In genomic region chr20:62951143-62951895, GRCh38 we compare ENCODE assay signal across 25 cellular contexts. TPM values are rescaled to one million over a fixed set of nuclear protein-coding genes. Genes with fewer than 3 reads are reported as not detected.
DNase-seq lines count a peak whose midpoint lies in the region; ATAC-seq and TF ChIP-seq lines count a peak whose summit lies in the region.
"Had no signal": no experiment of that assay in that cellular context is flagged by ENCODE, and none has a peak within 500 bp of the region (broad histone marks: within the 10 kb centered on the region; RNA-seq: fewer than 3 reads in every experiment).

No MANE protein-coding gene starts in this region.

- CTCF ChIA-PET in CD4-positive, alpha-beta T cell (lab: Charles Lee), result no interaction called here

- H3K27ac ChIP-seq in CD4-positive, alpha-beta T cell (ENCODE audit: low read depth, low read length), result no peak overlapping the region
- H3K27ac ChIP-seq: thyroid gland, VCaP had no signal

- intact Hi-C loops in CD4-positive, alpha-beta T cell (cut with DNase I, micrococcal nuclease), result loop anchor here in 1 of 2 experiments (10.0 kb wide), 1 partner anchor 53 kb away; the partner anchor contains the start of gene BHLHE23
- intact Hi-C loops in activated T-helper 1 cell treated with anti-CD3 and anti-CD28 coated beads, Interleukin-12 subunit alpha, Interleukin-12 subunit beta, Interleukin-2, Interleukin-4 antibody, amounts not matched to agents 30 ng/mL and 10 ng/mL and 1 ng/mL, durations not matched to agents 14 hours and 24 hours and 36 hours (cut with micrococcal nuclease), result no loop called here
- intact Hi-C loops in mucosa of descending colon (cut with DNase I, micrococcal nuclease), result no loop called here

- POLR2A ChIA-PET in CD4-positive, alpha-beta T cell (lab: Charles Lee), result interaction anchor here (0.9 kb wide), 1 partner anchor 26 kb away, joined by 4 read pairs; no protein-coding TSS in a partner anchor

- H3K36me3 Mint-ChIP-seq in CD4-positive, alpha-beta T cell (ENCODE audit: low read depth), result peaks cover 43% of the 10 kb centered on the region
- peaks cover 36% of the 10 kb centered on the region for H3K36me3 Mint-ChIP-seq in activated T-helper 1 cell treated with anti-CD3 and anti-CD28 coated beads, Interleukin-12 subunit alpha, Interleukin-12 subunit beta, Interleukin-2, Interleukin-4 antibody, amounts not matched to agents 30 ng/mL and 10 ng/mL and 1 ng/mL, durations not matched to agents 14 hours and 24 hours and 36 hours (ENCODE audit: low read depth)

- H3K4me1 ChIP-seq in mucosa of descending colon (ENCODE audit: low read depth), result peaks cover 30% of the 10 kb centered on the region

- H3K9me3 ChIP-seq in CD4-positive, alpha-beta T cell (ENCODE audit: control insufficient read depth, low read length), result no peaks in the 10 kb centered on the region
- no peaks in the 10 kb centered on the region for H3K9me3 ChIP-seq in mucosa of descending colon
- H3K9me3 ChIP-seq: BE2C, sigmoid colon, thyroid gland had no signal

- H3K4me3 Mint-ChIP-seq in CD4-positive, alpha-beta T cell, result no peak overlapping the region
- no peak overlapping the region for H3K4me3 Mint-ChIP-seq in activated T-helper 1 cell treated with anti-CD3 and anti-CD28 coated beads, Interleukin-12 subunit alpha, Interleukin-12 subunit beta, Interleukin-2, Interleukin-4 antibody, amounts not matched to agents 30 ng/mL and 10 ng/mL and 1 ng/mL, durations not matched to agents 14 hours and 24 hours and 36 hours
- H3K4me3 Mint-ChIP-seq: brain had no signal

- H3K27ac Mint-ChIP-seq in CD4-positive, alpha-beta T cell, result peak overlapping the region; percentile 67
- H3K27ac Mint-ChIP-seq in activated T-helper 1 cell treated with anti-CD3 and anti-CD28 coated beads, Interleukin-12 subunit alpha, Interleukin-12 subunit beta, Interleukin-2, Interleukin-4 antibody, amounts not matched to agents 30 ng/mL and 10 ng/mL and 1 ng/mL, durations not matched to agents 14 hours and 24 hours and 36 hours, result peak overlapping the region; percentile 52

- H3K27me3 ChIP-seq in CD4-positive, alpha-beta T cell (ENCODE audit: control insufficient read depth, insufficient read depth, low read length), result no peaks in the 10 kb centered on the region
- H3K27me3 ChIP-seq in GM06990 (replicated peaks; ENCODE audit: control insufficient read depth, insufficient read depth, low read length), result no peaks in the 10 kb centered on the region
- H3K27me3 ChIP-seq: BE2C, sigmoid colon, thyroid gland had no signal

- H3K27me3 Mint-ChIP-seq in CD4-positive, alpha-beta T cell, result no peaks in the 10 kb centered on the region
- no peaks in the 10 kb centered on the region for H3K27me3 Mint-ChIP-seq in activated T-helper 1 cell treated with anti-CD3 and anti-CD28 coated beads, Interleukin-12 subunit alpha, Interleukin-12 subunit beta, Interleukin-2, Interleukin-4 antibody, amounts not matched to agents 30 ng/mL and 10 ng/mL and 1 ng/mL, durations not matched to agents 14 hours and 24 hours and 36 hours (ENCODE audit: insufficient read depth)
- H3K27me3 Mint-ChIP-seq: brain had no signal

- H3K36me3 ChIP-seq in GM06990 (ENCODE audit: control insufficient read depth, insufficient read depth, low read length), result peaks cover 23% of the 10 kb centered on the region
- H3K36me3 ChIP-seq in mucosa of descending colon (ENCODE audit: low read depth), result no peaks in the 10 kb centered on the region

- H3K4me3 ChIP-seq in GM06990 (replicated peaks; ENCODE audit: low read depth, low read length) (peak overlapping the region; percentile 91), mucosa of descending colon (no peak overlapping the region)
- H3K4me3 ChIP-seq: thyroid gland had no signal

- no peak for TF ChIP-seq CTCF in CD4-positive, alpha-beta T cell (IDR thresholded peaks at IDR 0.05)
- TF ChIP-seq CTCF in GM06990 (IDR thresholded peaks at IDR 0.05; ENCODE audit: insufficient read depth, low read length, poor library complexity, severe bottlenecking) (no peak), mucosa of descending colon (IDR thresholded peaks at IDR 0.05) (no peak)

- no peaks in the 10 kb centered on the region for H3K9me3 Mint-ChIP-seq in CD4-positive, alpha-beta T cell
- no peaks in the 10 kb centered on the region for H3K9me3 Mint-ChIP-seq in activated T-helper 1 cell treated with anti-CD3 and anti-CD28 coated beads, Interleukin-12 subunit alpha, Interleukin-12 subunit beta, Interleukin-2, Interleukin-4 antibody, amounts not matched to agents 30 ng/mL and 10 ng/mL and 1 ng/mL, durations not matched to agents 14 hours and 24 hours and 36 hours
- H3K9me3 Mint-ChIP-seq: brain, HFFc6 had no signal

- peaks cover 31% of the 10 kb centered on the region for H3K4me1 Mint-ChIP-seq in CD4-positive, alpha-beta T cell (ENCODE audit: low read depth)
- peaks cover 15% of the 10 kb centered on the region for H3K4me1 Mint-ChIP-seq in activated T-helper 1 cell treated with anti-CD3 and anti-CD28 coated beads, Interleukin-12 subunit alpha, Interleukin-12 subunit beta, Interleukin-2, Interleukin-4 antibody, amounts not matched to agents 30 ng/mL and 10 ng/mL and 1 ng/mL, durations not matched to agents 14 hours and 24 hours and 36 hours (ENCODE audit: low read depth)

- ATAC-seq in CD4-positive, alpha-beta T cell (ENCODE audit: poor library complexity), result no peak
- ATAC-seq in mucosa of descending colon (no peak), HG02885 (IDR thresholded peaks at IDR 0.05; ENCODE audit: poor library complexity, unreplicated experiment) (no peak), HG02588 (IDR thresholded peaks at IDR 0.05; ENCODE audit: unreplicated experiment) (no peak)

- DNase-seq in CD4-positive, alpha-beta T cell, result no peak
- DNase-seq in GM06990 (ENCODE audit: extremely low read depth, insufficient read length) (no peak), mucosa of descending colon (peak in 2 of 3 donors; percentile 11 to 30), ecto neural progenitor cell (ENCODE audit: low spot score) (no peak)
- no peak for DNase-seq in activated T-helper 1 cell treated with anti-CD3 and anti-CD28 coated beads, Interleukin-12 subunit alpha, Interleukin-12 subunit beta, Interleukin-2, Interleukin-4 antibody, amounts not matched to agents 30 ng/mL and 10 ng/mL and 1 ng/mL, durations not matched to agents 14 hours and 24 hours and 36 hours (ENCODE audit: low spot score)
- DNase-seq: activated naive CD4-positive, alpha-beta T cell treated with Interleukin-2 at 50 U/mL for 16 hours; BE2C; dermis blood vessel endothelial cell; DMS53; head of caudate nucleus; HFFc6; islet precursor cell; KG1; NCI-H1105; NCI-H82; nucleus accumbens; stimulated activated CD4-positive, alpha-beta T cell treated with anti-CD3 and anti-CD28 coated beads, Interleukin-2, amount 100 ng/mL, for 24 hours; SW 1271; thyroid gland had no signal

RNA-seq across cellular contexts. Expression of gene SLC17A9, which starts 1.2 kb away (rescaled TPM):
- 1 to 10 TPM; 3.5 to 5.5 TPM for total RNA-seq in CD4-positive, alpha-beta T cell
- total RNA-seq in activated T-helper 1 cell treated with anti-CD3 and anti-CD28 coated beads, Interleukin-12 subunit alpha, Interleukin-12 subunit beta, Interleukin-2, Interleukin-4 antibody, amounts not matched to agents 30 ng/mL and 10 ng/mL and 1 ng/mL, durations not matched to agents 14 hours and 24 hours and 36 hours, result 7.6 and 8.6 TPM in 2 replicates
- 10 to 100 TPM in 1 of 3 donors, 1 to 10 TPM in 2; 4.8 to 22.2 (median 6.4) TPM for total RNA-seq in mucosa of descending colon

RNA-seq across cellular contexts. Expression of gene GID8, which starts 13.4 kb away (rescaled TPM):
- total RNA-seq in CD4-positive, alpha-beta T cell, result 10 to 100 TPM; 39.6 to 46.1 TPM
- 52.5 and 55.3 TPM in 2 replicates for total RNA-seq in activated T-helper 1 cell treated with anti-CD3 and anti-CD28 coated beads, Interleukin-12 subunit alpha, Interleukin-12 subunit beta, Interleukin-2, Interleukin-4 antibody, amounts not matched to agents 30 ng/mL and 10 ng/mL and 1 ng/mL, durations not matched to agents 14 hours and 24 hours and 36 hours
- total RNA-seq in mucosa of descending colon, result 10 to 100 TPM; 32.6 to 37.1 (median 34.2) TPM

RNA-seq across cellular contexts. Expression of gene DIDO1, which starts 25.0 kb away (rescaled TPM):
- 10 to 100 TPM; 51.9 to 54.3 TPM for total RNA-seq in CD4-positive, alpha-beta T cell
- total RNA-seq in activated T-helper 1 cell treated with anti-CD3 and anti-CD28 coated beads, Interleukin-12 subunit alpha, Interleukin-12 subunit beta, Interleukin-2, Interleukin-4 antibody, amounts not matched to agents 30 ng/mL and 10 ng/mL and 1 ng/mL, durations not matched to agents 14 hours and 24 hours and 36 hours, result 60.5 and 60.8 TPM in 2 replicates
- total RNA-seq in mucosa of descending colon, result 10 to 100 TPM; 53.4 to 72.5 (median 67.4) TPM

RNA-seq across cellular contexts. Expression of gene BHLHE23, which starts 55.4 kb away (rescaled TPM):
- not detected for total RNA-seq in CD4-positive, alpha-beta T cell
- not detected in 2 replicates for total RNA-seq in activated T-helper 1 cell treated with anti-CD3 and anti-CD28 coated beads, Interleukin-12 subunit alpha, Interleukin-12 subunit beta, Interleukin-2, Interleukin-4 antibody, amounts not matched to agents 30 ng/mL and 10 ng/mL and 1 ng/mL, durations not matched to agents 14 hours and 24 hours and 36 hours
- total RNA-seq in mucosa of descending colon, result not detected
- total RNA-seq: dermis blood vessel endothelial cell, HFFc6, mesenteric fat pad, sigmoid colon, thyroid gland had no signal

Comparison
In these comparisons a context has a peak if more than half of its experiments do, and no peak if none do; other contexts are left out.
1. DNase-seq: peak in mucosa of descending colon (2 of 3); none in CD4-positive, alpha-beta T cell (0 of 10), GM06990 (single experiment), activated T-helper 1 cell treated with anti-CD3 and anti-CD28 coated beads, Interleukin-12 subunit alpha, Interleukin-12 subunit beta, Interleukin-2, Interleukin-4 antibody, amounts not matched to agents 30 ng/mL and 10 ng/mL and 1 ng/mL, durations not matched to agents 14 hours and 24 hours and 36 hours (single experiment) and ecto neural progenitor cell (single experiment).